Comparison of ENCODE assay signal across 1 cellular context in genomic region chrX:150983526-150984163, GRCh38.
TF ChIP-seq lines count a peak whose summit lies in the region.

No MANE protein-coding gene starts in this region.

TF ChIP-seq in SK-N-SH, 30 proteins besides CTCF, POLR2A, EP300 and RAD21 (continued from another document):
- no peak for TF ChIP-seq RFX5 (IDR thresholded peaks at IDR 0.05; ENCODE audit: low read length)
- no peak for TF ChIP-seq RCOR1 (IDR thresholded peaks at IDR 0.05; ENCODE audit: low read length)
- TF ChIP-seq TCF12 (IDR thresholded peaks at IDR 0.05): no peak
- no peak for TF ChIP-seq TEAD4 (IDR thresholded peaks at IDR 0.05; ENCODE audit: borderline replicate concordance, insufficient read depth)
- TF ChIP-seq, protein P1, sequence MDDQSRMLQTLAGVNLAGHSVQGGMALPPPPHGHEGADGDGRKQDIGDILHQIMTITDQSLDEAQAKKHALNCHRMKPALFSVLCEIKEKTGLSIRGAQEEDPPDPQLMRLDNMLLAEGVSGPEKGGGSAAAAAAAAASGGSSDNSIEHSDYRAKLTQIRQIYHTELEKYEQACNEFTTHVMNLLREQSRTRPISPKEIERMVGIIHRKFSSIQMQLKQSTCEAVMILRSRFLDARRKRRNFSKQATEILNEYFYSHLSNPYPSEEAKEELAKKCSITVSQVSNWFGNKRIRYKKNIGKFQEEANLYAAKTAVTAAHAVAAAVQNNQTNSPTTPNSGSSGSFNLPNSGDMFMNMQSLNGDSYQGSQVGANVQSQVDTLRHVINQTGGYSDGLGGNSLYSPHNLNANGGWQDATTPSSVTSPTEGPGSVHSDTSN (IDR thresholded peaks at IDR 0.05): no peak
- TF ChIP-seq, protein P2, sequence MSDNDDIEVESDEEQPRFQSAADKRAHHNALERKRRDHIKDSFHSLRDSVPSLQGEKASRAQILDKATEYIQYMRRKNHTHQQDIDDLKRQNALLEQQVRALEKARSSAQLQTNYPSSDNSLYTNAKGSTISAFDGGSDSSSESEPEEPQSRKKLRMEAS (IDR thresholded peaks at IDR 0.05; ENCODE audit: low read depth): no peak
- TF ChIP-seq SMC3 (IDR thresholded peaks at IDR 0.05; ENCODE audit: low read depth, low read length): no peak
- no peak for TF ChIP-seq MXI1 (IDR thresholded peaks at IDR 0.05; ENCODE audit: low read depth, low read length)
